1 cellular context compared by ENCODE assay signal in genomic region chr13:110073982-110074381, GRCh38.
TF ChIP-seq lines count a peak whose summit lies in the region.

No MANE protein-coding gene starts in this region.

TF ChIP-seq in K562, 482 proteins besides CTCF, POLR2A, EP300 and RAD21 (continued from another document):
- TF ChIP-seq HNRNPL (IDR thresholded peaks at IDR 0.05; ENCODE audit: low read depth, low read length) (no peak), ZNF76 (CRISPR knock-in tag; IDR thresholded peaks at IDR 0.05; ENCODE audit: borderline replicate concordance) (no peak), ZC3H4 (CRISPR knock-in tag; IDR thresholded peaks at IDR 0.05; ENCODE audit: borderline replicate concordance) (no peak), NFIC (IDR thresholded peaks at IDR 0.05) (no peak), PHF21A (IDR thresholded peaks at IDR 0.05; ENCODE audit: borderline replicate concordance, low read depth) (no peak), ARID3A (IDR thresholded peaks at IDR 0.05; ENCODE audit: borderline replicate concordance, low read depth, low read length) (no peak), ZBTB11 (CRISPR knock-in tag; IDR thresholded peaks at IDR 0.05) (no peak), IRF1 (CRISPR knock-in tag; IDR thresholded peaks at IDR 0.05; ENCODE audit: borderline replicate concordance) (no peak), CBFB (CRISPR knock-in tag; IDR thresholded peaks at IDR 0.05) (no peak), CBX1 (IDR thresholded peaks at IDR 0.05; ENCODE audit: low read depth) (no peak), ZNF212 (CRISPR knock-in tag; IDR thresholded peaks at IDR 0.05) (no peak), PRMT5 (CRISPR knock-in tag; IDR thresholded peaks at IDR 0.05) (no peak), HINFP (tag; conservative IDR thresholded peaks at IDR 0.05; ENCODE audit: low read depth) (no peak), ESRRB (CRISPR knock-in tag; IDR thresholded peaks at IDR 0.05; ENCODE audit: borderline replicate concordance) (no peak), MNT (conservative IDR thresholded peaks at IDR 0.05) (no peak), ZNF561 (CRISPR knock-in tag; conservative IDR thresholded peaks at IDR 0.05) (no peak)
